Comparison of ENCODE assay signal across 9 cellular contexts in the genomic region with DNA sequence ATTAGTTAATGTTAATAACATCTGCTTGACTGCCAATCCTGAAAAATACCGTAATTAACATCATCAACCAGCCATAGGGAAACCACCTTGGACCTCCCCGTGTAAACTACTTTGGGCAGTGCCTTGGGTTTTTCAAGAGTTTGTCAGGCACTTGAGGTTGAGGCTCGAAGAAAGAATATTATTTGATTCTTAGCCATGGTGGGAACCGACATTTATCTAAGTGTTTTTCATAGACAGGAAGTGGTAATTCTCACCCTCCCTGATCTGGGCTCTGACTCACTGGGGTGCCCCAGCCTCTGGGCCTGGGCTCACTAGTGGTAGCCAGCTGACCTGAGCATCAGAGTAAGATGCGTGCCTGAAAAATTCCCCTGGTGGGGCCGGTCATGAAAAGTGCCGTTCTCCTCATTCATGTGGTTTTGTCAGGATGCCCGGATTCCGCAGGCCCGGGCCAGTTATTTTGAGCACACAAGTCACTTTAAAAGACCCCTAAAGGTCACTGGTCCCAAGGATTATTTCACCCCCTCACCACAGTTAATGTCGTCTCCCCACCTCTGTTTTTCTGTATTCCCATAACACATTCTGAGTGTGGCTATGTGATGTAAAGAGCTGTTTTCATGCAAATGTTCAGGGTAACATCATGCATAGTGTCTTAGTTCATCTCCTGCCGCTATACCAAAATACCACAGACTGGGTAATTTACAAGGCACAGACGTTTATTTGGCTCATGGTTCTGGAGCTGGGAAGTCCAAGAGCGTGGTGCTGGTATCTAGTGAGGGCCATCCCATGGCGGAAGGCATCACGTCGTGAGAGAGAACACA. TPM values are rescaled to one million over a fixed set of nuclear protein-coding genes. Genes with fewer than 3 reads are reported as not detected.
A peak's percentile ranks its signal among the peaks of the same experiment; 100 is the strongest.
DNase-seq lines count a peak whose midpoint lies in the region; ATAC-seq, FAIRE-seq and TF ChIP-seq lines count a peak whose summit lies in the region.
"Had no signal": no experiment of that assay in that cellular context is flagged by ENCODE, and none has a peak within 500 bp of the region (broad histone marks: within the 10 kb centered on the region; RNA-seq: fewer than 3 reads in every experiment).

No MANE protein-coding gene starts in this region.

- no peak for TF ChIP-seq RAD21 in HepG2 (CRISPR knock-in tag; IDR thresholded peaks at IDR 0.05)

- H3K9me3 Mint-ChIP-seq in activated T-cell treated with anti-CD3 and anti-CD28 coated beads, Interleukin-2, amount 50 U/mL, for 4 hours: peaks cover 3% of the 10 kb centered on the region

- no peaks in the 10 kb centered on the region for H3K9me2 ChIP-seq in Loucy (replicated peaks; ENCODE audit: low read depth, low read length)

- ATAC-seq in GM21786 (IDR thresholded peaks at IDR 0.05; ENCODE audit: unreplicated experiment) (peak; percentile 81), HepG2 (no peak)
- ATAC-seq in activated T-cell treated with anti-CD3 and anti-CD28 coated beads, Interleukin-2, amount 50 U/mL, for 4 hours: peak; percentile 92 to 93

- no peak for TF ChIP-seq CTCF in Loucy (conservative IDR thresholded peaks at IDR 0.05; ENCODE audit: low read length)
- TF ChIP-seq CTCF in HepG2 (CRISPR knock-in tag; IDR thresholded peaks at IDR 0.05): no peak
- no peak for TF ChIP-seq CTCF in dorsolateral prefrontal cortex (IDR thresholded peaks at IDR 0.05 in 54 of 56, conservative IDR thresholded peaks at IDR 0.05 in 2 of 56; ENCODE audit: low read depth in 1 of 56, partially characterized antibody in 56 of 56)

- no peak overlapping the region for H2AFZ ChIP-seq in Loucy (ENCODE audit: low read length)
- H2AFZ ChIP-seq in HepG2 (ENCODE audit: low read length): no peak overlapping the region

- H3K9ac ChIP-seq in Loucy (ENCODE audit: low read depth, low read length, poor library complexity, severe bottlenecking): peak overlapping the region; percentile 15
- no peak overlapping the region for H3K9ac ChIP-seq in HepG2 (ENCODE audit: insufficient read depth, low read depth, low read length)

- H3K4me1 ChIP-seq in Loucy (ENCODE audit: insufficient read depth, low read length, poor library complexity, severe bottlenecking) (peaks cover 43% of the 10 kb centered on the region), HepG2 (ENCODE audit: insufficient read depth, low read length) (peaks cover 8% of the 10 kb centered on the region)

- TF ChIP-seq EP300 in HepG2 (IDR thresholded peaks at IDR 0.05; ENCODE audit: low read depth in 2 of 2, low read length in 2 of 2): no peak
- TF ChIP-seq EP300 in HepG2 (CRISPR knock-in tag; IDR thresholded peaks at IDR 0.05; ENCODE audit: borderline replicate concordance): no peak

- no peak for TF ChIP-seq POLR2A in HepG2 (IDR thresholded peaks at IDR 0.05; ENCODE audit: insufficient read depth in 1 of 2, low read depth in 2 of 2, low read length in 2 of 2)

- BruUV-seq in HepG2 (replicated peaks; lab: Mats Ljungman, UMichigan): no TSS peak

- DNase-seq in GM04503 (ENCODE audit: low read depth) (peak; percentile 36), HepG2 (ENCODE audit: low spot score) (no peak), NOMO-1 treated with dmso at 0.1 percent for 144 hours (lab: John Stamatoyannopoulos, UW; ENCODE audit: unreplicated experiment) (no peak), dorsolateral prefrontal cortex (no peak), NCI-H2196 treated with DMSO at 0.1 percent for 48 hours (lab: John Stamatoyannopoulos, UW; ENCODE audit: unreplicated experiment) (no peak)
- peak; percentile 64 for DNase-seq in activated T-cell treated with anti-CD3 and anti-CD28 coated beads, Interleukin-2, amount 50 U/mL, for 4 hours

- H3K27me3 ChIP-seq in Loucy (ENCODE audit: insufficient read depth, low read length, poor library complexity, severe bottlenecking): no peaks in the 10 kb centered on the region
- peaks cover 0 to 12% of the 10 kb centered on the region in 2 experiments; a peak in 1 of 5 replicates for H3K27me3 ChIP-seq in HepG2 (ENCODE audit: control insufficient read depth in 1 of 2, insufficient read depth in 2 of 2, low read length in 2 of 2)
- no peaks in the 10 kb centered on the region for H3K27me3 ChIP-seq in dorsolateral prefrontal cortex

- H3K79me2 ChIP-seq in Loucy (ENCODE audit: insufficient read depth, low read length): no peaks in the 10 kb centered on the region
- H3K79me2 ChIP-seq in HepG2 (ENCODE audit: insufficient read depth, low read length): no peaks in the 10 kb centered on the region

- H3K36me3 Mint-ChIP-seq in activated T-cell treated with anti-CD3 and anti-CD28 coated beads, Interleukin-2, amount 50 U/mL, for 4 hours (ENCODE audit: insufficient read depth): peaks cover 2% of the 10 kb centered on the region

- no peaks in the 10 kb centered on the region for H4K20me1 ChIP-seq in Loucy (ENCODE audit: insufficient read depth, low read length, poor library complexity, severe bottlenecking)
- H4K20me1 ChIP-seq in HepG2 (ENCODE audit: insufficient read depth, low read length): no peaks in the 10 kb centered on the region

- FAIRE-seq in HepG2 (lab: Jason Lieb, UNC): no peak

- peaks cover 6% of the 10 kb centered on the region for H3K27me3 Mint-ChIP-seq in activated T-cell treated with anti-CD3 and anti-CD28 coated beads, Interleukin-2, amount 50 U/mL, for 4 hours (ENCODE audit: low read depth)

- H3K4me3 ChIP-seq in Loucy (ENCODE audit: low read length, poor library complexity, severe bottlenecking) (peak overlapping the region; percentile 56), HepG2 (replicated peaks in 1 of 3; ENCODE audit: insufficient read depth in 1 of 3, low read depth in 2 of 3, low read length in 3 of 3) (no peak overlapping the region), dorsolateral prefrontal cortex (no peak overlapping the region)

- peaks cover 46% of the 10 kb centered on the region for H3K4me1 Mint-ChIP-seq in activated T-cell treated with anti-CD3 and anti-CD28 coated beads, Interleukin-2, amount 50 U/mL, for 4 hours (ENCODE audit: low read depth)

- peak overlapping the region; percentile 69 for H3K4me3 Mint-ChIP-seq in activated T-cell treated with anti-CD3 and anti-CD28 coated beads, Interleukin-2, amount 50 U/mL, for 4 hours

- H3K4me2 ChIP-seq in Loucy (ENCODE audit: low read depth, low read length, poor library complexity, severe bottlenecking) (peak overlapping the region; percentile 76), HepG2 (ENCODE audit: low read depth, low read length) (no peak overlapping the region)

- in situ Hi-C loops in HepG2 (cut with HindIII; ENCODE audit: extremely low pct_ligation_motif_present, low pct_unique_long_range_greater_than_20kb): no loop called here

- no peaks in the 10 kb centered on the region for H3K9me3 ChIP-seq in Loucy (ENCODE audit: insufficient read depth, low read depth, low read length)
- H3K9me3 ChIP-seq in HepG2 (ENCODE audit: low read length): no peaks in the 10 kb centered on the region
- H3K9me3 ChIP-seq: neutrophil had no signal

- CTCF ChIA-PET in HepG2 (lab: Yijun Ruan, JAX; ENCODE audit: low intra/inter-chr PET ratio, low total read pairs): no interaction called here

- H3K27ac ChIP-seq in HepG2 (ENCODE audit: extremely low read length, insufficient read depth, low read length) (no peak overlapping the region), dorsolateral prefrontal cortex (no peak overlapping the region)
- H3K27ac ChIP-seq: neutrophil had no signal

- 68% methylated on average over 17 of the region's 17 CpGs for WGBS in HepG2 (ENCODE audit: low lambda C conversion rate)

- 0 out of 2 replicates have a peak, but pooled peaks cover 4% of the 10 kb centered on the region for H3F3A ChIP-seq in Loucy (ENCODE audit: low read depth)

- H3K36me3 ChIP-seq in Loucy (ENCODE audit: insufficient read depth, low read length) (no peaks in the 10 kb centered on the region), HepG2 (replicated peaks in 1 of 2; ENCODE audit: control insufficient read depth in 1 of 2, insufficient read depth in 2 of 2, low read length in 2 of 2) (no peaks in the 10 kb centered on the region)
- H3K36me3 ChIP-seq: neutrophil had no signal

- intact Hi-C loops in HepG2 (cut with micrococcal nuclease; ENCODE audit: unreplicated experiment): no loop called here
- intact Hi-C loops in dorsolateral prefrontal cortex (cut with DNase I): no loop called here

- POLR2A ChIA-PET in HepG2 (lab: Yijun Ruan, JAX): no interaction called here

RNA-seq across cellular contexts. Expression of gene SPATA3, which starts 21.6 kb away (rescaled TPM):
- total RNA-seq in activated T-cell treated with anti-CD3 and anti-CD28 coated beads, Interleukin-2, amount 50 U/mL, for 4 hours: not detected
- total RNA-seq in HepG2 (2016; rRNA removed; fragmentation: Illumina TruSeq; extraction: Trizol) (not detected in 2 replicates), dorsolateral prefrontal cortex (under 1 TPM in 6 of 120 experiments, not detected in 114; 0.37 to 0.81 (median 0.63) TPM)
- total RNA-seq in HepG2 (2016; cell fraction: cytosol; rRNA removed; fragmentation: Illumina TruSeq; extraction: Trizol; ENCODE audit: low read depth): not detected in 2 replicates
- not detected in 2 replicates for total RNA-seq in HepG2 (2016; cell fraction: insoluble cytoplasmic fraction; rRNA removed; fragmentation: Illumina TruSeq; extraction: Trizol)
- not detected in 2 replicates for total RNA-seq in HepG2 (2016; cell fraction: membrane; rRNA removed; fragmentation: Illumina TruSeq; extraction: Trizol)
- not detected in 2 replicates for total RNA-seq in HepG2 (2016; cell fraction: nucleus; rRNA removed; fragmentation: Illumina TruSeq; extraction: Trizol)
- polyA plus RNA-seq in HepG2 (2011; rRNA removed): not detected in 2 replicates
- polyA plus RNA-seq in HepG2 (2011; cell fraction: cytosol; rRNA removed): not detected in 2 replicates
- polyA plus RNA-seq in HepG2 (2011; cell fraction: nucleus; rRNA removed): not detected in 2 replicates
- not detected in 2 replicates for polyA plus RNA-seq in HepG2 (2012)
- polyA plus RNA-seq in HepG2 (2016; cell fraction: cytosol; fragmentation: Illumina TruSeq; extraction: Trizol; ENCODE audit: low read depth): not detected in 2 replicates
- not detected in 2 replicates for polyA plus RNA-seq in HepG2 (2016; cell fraction: insoluble cytoplasmic fraction; fragmentation: Illumina TruSeq; extraction: Trizol; ENCODE audit: low read depth)
- polyA plus RNA-seq in HepG2 (2016; cell fraction: membrane; fragmentation: Illumina TruSeq; extraction: Trizol; ENCODE audit: low read depth): not detected in 2 replicates
- not detected in 2 replicates for polyA plus RNA-seq in HepG2 (2016; cell fraction: nucleus; fragmentation: Illumina TruSeq; extraction: Trizol; ENCODE audit: insufficient read depth, low read depth)
- not detected in 2 replicates for polyA minus RNA-seq in HepG2 (2011; rRNA and poly(A)+ RNA removed; ENCODE audit: low replicate concordance)
- not detected in 2 replicates for polyA minus RNA-seq in HepG2 (2011; cell fraction: cytosol; rRNA and poly(A)+ RNA removed)
- not detected in 2 replicates for polyA minus RNA-seq in HepG2 (2011; cell fraction: nucleus; rRNA and poly(A)+ RNA removed)

RNA-seq across cellular contexts. Expression of gene GPR55, which starts 49.3 kb away (rescaled TPM):
- 1 to 10 TPM; 1.2 to 1.6 (median 1.5) TPM for total RNA-seq in activated T-cell treated with anti-CD3 and anti-CD28 coated beads, Interleukin-2, amount 50 U/mL, for 4 hours
- total RNA-seq in HepG2 (2016; rRNA removed; fragmentation: Illumina TruSeq; extraction: Trizol): not detected in 2 replicates
- not detected in 2 replicates for total RNA-seq in HepG2 (2016; cell fraction: cytosol; rRNA removed; fragmentation: Illumina TruSeq; extraction: Trizol; ENCODE audit: low read depth)
- 0.04 TPM in 1 of 2 replicates, not detected in the other for total RNA-seq in HepG2 (2016; cell fraction: insoluble cytoplasmic fraction; rRNA removed; fragmentation: Illumina TruSeq; extraction: Trizol)
- total RNA-seq in HepG2 (2016; cell fraction: membrane; rRNA removed; fragmentation: Illumina TruSeq; extraction: Trizol): not detected in 2 replicates
- total RNA-seq in HepG2 (2016; cell fraction: nucleus; rRNA removed; fragmentation: Illumina TruSeq; extraction: Trizol): not detected in 2 replicates
- polyA plus RNA-seq in HepG2 (2011; rRNA removed): not detected in 2 replicates
- 0.04 TPM in 1 of 2 replicates, not detected in the other for polyA plus RNA-seq in HepG2 (2011; cell fraction: cytosol; rRNA removed)
- polyA plus RNA-seq in HepG2 (2011; cell fraction: nucleus; rRNA removed): 0.05 and 0.06 TPM in 2 replicates
- polyA plus RNA-seq in HepG2 (2012): not detected in 2 replicates
- not detected in 2 replicates for polyA plus RNA-seq in HepG2 (2016; cell fraction: cytosol; fragmentation: Illumina TruSeq; extraction: Trizol; ENCODE audit: low read depth)
- polyA plus RNA-seq in HepG2 (2016; cell fraction: insoluble cytoplasmic fraction; fragmentation: Illumina TruSeq; extraction: Trizol; ENCODE audit: low read depth): not detected in 2 replicates
- not detected in 2 replicates for polyA plus RNA-seq in HepG2 (2016; cell fraction: membrane; fragmentation: Illumina TruSeq; extraction: Trizol; ENCODE audit: low read depth)
- polyA plus RNA-seq in HepG2 (2016; cell fraction: nucleus; fragmentation: Illumina TruSeq; extraction: Trizol; ENCODE audit: insufficient read depth, low read depth): 0.18 TPM in 1 of 2 replicates, not detected in the other
- polyA minus RNA-seq in HepG2 (2011; rRNA and poly(A)+ RNA removed; ENCODE audit: low replicate concordance): 0.09 and 0.14 TPM in 2 replicates
- not detected in 2 replicates for polyA minus RNA-seq in HepG2 (2011; cell fraction: cytosol; rRNA and poly(A)+ RNA removed)
- not detected in 2 replicates for polyA minus RNA-seq in HepG2 (2011; cell fraction: nucleus; rRNA and poly(A)+ RNA removed)
- total RNA-seq in dorsolateral prefrontal cortex: 1 to 10 TPM in 74 of 120 experiments, under 1 TPM in 46; 0.14 to 6.3 (median 1.2) TPM

Comparison
In these comparisons a context has a peak if more than half of its experiments do, and no peak if none do; other contexts are left out.
1. DNase-seq: peak in GM04503 (single experiment) and activated T-cell treated with anti-CD3 and anti-CD28 coated beads, Interleukin-2, amount 50 U/mL, for 4 hours (single experiment); none in HepG2 (single experiment), NOMO-1 treated with dmso at 0.1 percent for 144 hours (single experiment), dorsolateral prefrontal cortex (0 of 10) and NCI-H2196 treated with DMSO at 0.1 percent for 48 hours (single experiment).